Comparison of ENCODE assay signal across 28 cellular contexts in the genomic region with DNA sequence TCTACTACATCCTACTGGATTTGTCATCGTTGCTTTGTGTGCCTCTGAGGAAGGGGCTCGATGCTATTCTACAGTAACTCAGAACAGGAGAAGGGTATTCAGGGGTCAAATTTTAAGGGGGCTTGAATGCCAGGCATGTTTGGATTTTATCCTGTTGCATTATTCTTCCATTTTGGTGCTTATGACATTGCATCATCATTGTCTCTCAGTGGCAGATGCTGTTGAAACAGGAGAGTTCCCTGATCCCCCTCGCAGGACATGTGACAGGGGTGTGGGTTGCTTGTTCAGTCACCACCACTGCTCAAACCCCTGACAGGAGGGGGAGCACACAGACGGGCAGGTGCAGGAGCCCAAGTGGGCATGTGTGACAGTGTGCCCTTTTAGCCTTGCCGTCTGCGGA.
"Had no signal": no experiment of that assay in that cellular context is flagged by ENCODE, and none has a peak within 500 bp of the region (broad histone marks: within the 10 kb centered on the region; RNA-seq: fewer than 3 reads in every experiment).

No MANE protein-coding gene starts in this region.

- DNase-seq: activated CD4-positive, alpha-beta memory T cell treated with anti-CD3 and anti-CD28 coated beads, Interleukin-2, amount 10 ng/mL, durations not matched to agents 7 days and 5 days; activated CD4-positive, alpha-beta T cell treated with anti-CD3 and anti-CD28 coated beads for 36 hours; activated CD4-positive, alpha-beta T cell treated with anti-CD3 and anti-CD28 coated beads, Interleukin-2, amount 50 U/mL, for 1 hour; activated CD4-positive, CD25-positive, alpha-beta regulatory T cell; activated gamma-delta T cell; activated naive CD4-positive, alpha-beta T cell treated with anti-CD3 and anti-CD28 coated beads, Interleukin-2, amount 10 ng/mL, durations not matched to agents 7 days and 5 days; activated naive CD8-positive, alpha-beta T cell treated with anti-CD3 and anti-CD28 coated beads for 36 hours; activated T-cell treated with anti-CD3 and anti-CD28 coated beads for 4 hours; activated T-cell treated with anti-CD3 and anti-CD28 coated beads, Interleukin-2, amount 50 U/mL, for 48 hours; anterior cingulate cortex; caudate nucleus; colonic mucosa; NCI-H1092; NCI-H1417 treated with DMSO at 0.1 percent for 48 hours; NCI-H187; NCI-H2081; NCI-H446; NCI-H774; NK-92 treated with Interleukin-12 subunit alpha and Interleukin-12 subunit beta, amount 100 ng/mL, for 24 hours; OCI-M1; RPMI8226; T-helper 1 cell had no signal

- H3K4me3 ChIP-seq: colonic mucosa, SK-N-MC had no signal

- H3K4me1 ChIP-seq: colonic mucosa had no signal

- H3K36me3 Mint-ChIP-seq: activated naive CD4-positive, alpha-beta T cell treated with anti-CD3 and anti-CD28 coated beads, Interleukin-2, amount 10 ng/mL, durations not matched to agents 7 days and 5 days; activated naive CD8-positive, alpha-beta T cell treated with anti-CD3 and anti-CD28 coated beads for 36 hours had no signal

- H3K27me3 Mint-ChIP-seq: activated naive CD4-positive, alpha-beta T cell treated with anti-CD3 and anti-CD28 coated beads, Interleukin-2, amount 10 ng/mL, durations not matched to agents 7 days and 5 days had no signal

- ATAC-seq: activated CD4-positive, alpha-beta T cell treated with anti-CD3 and anti-CD28 coated beads for 36 hours; activated T-helper 17 cell treated with anti-CD3 and anti-CD28 coated beads, Interleukin-2, amount 50 U/mL, for 72 hours; Panc1; Right ventricle myocardium inferior had no signal

- H3K27ac ChIP-seq: colonic mucosa, KMS-11, SK-N-MC, VCaP had no signal

- H3K4me2 ChIP-seq: KMS-11 had no signal

- H3K4me3 Mint-ChIP-seq: activated CD4-positive, alpha-beta memory T cell treated with anti-CD3 and anti-CD28 coated beads, Interleukin-2, amount 10 ng/mL, durations not matched to agents 7 days and 5 days; activated CD4-positive, alpha-beta T cell treated with anti-CD3 and anti-CD28 coated beads for 36 hours; activated naive CD4-positive, alpha-beta T cell treated with anti-CD3 and anti-CD28 coated beads, Interleukin-2, amount 10 ng/mL, durations not matched to agents 7 days and 5 days; activated naive CD8-positive, alpha-beta T cell treated with anti-CD3 and anti-CD28 coated beads for 36 hours; activated T-helper 17 cell treated with anti-CD3 and anti-CD28 coated beads, Interleukin-2, amount 50 U/mL, for 72 hours had no signal

- H3K27me3 ChIP-seq: colonic mucosa had no signal

- H3K9ac ChIP-seq: KMS-11 had no signal

- H3K4me1 Mint-ChIP-seq: activated CD4-positive, alpha-beta memory T cell treated with anti-CD3 and anti-CD28 coated beads, Interleukin-2, amount 10 ng/mL, durations not matched to agents 7 days and 5 days; activated CD4-positive, alpha-beta T cell treated with anti-CD3 and anti-CD28 coated beads for 36 hours; activated naive CD4-positive, alpha-beta T cell treated with anti-CD3 and anti-CD28 coated beads, Interleukin-2, amount 10 ng/mL, durations not matched to agents 7 days and 5 days; activated naive CD8-positive, alpha-beta T cell treated with anti-CD3 and anti-CD28 coated beads for 36 hours; activated T-helper 17 cell treated with anti-CD3 and anti-CD28 coated beads, Interleukin-2, amount 50 U/mL, for 72 hours had no signal

- H3K27ac Mint-ChIP-seq: activated CD4-positive, alpha-beta memory T cell treated with anti-CD3 and anti-CD28 coated beads, Interleukin-2, amount 10 ng/mL, durations not matched to agents 7 days and 5 days; activated CD4-positive, alpha-beta T cell treated with anti-CD3 and anti-CD28 coated beads for 36 hours; activated naive CD4-positive, alpha-beta T cell treated with anti-CD3 and anti-CD28 coated beads, Interleukin-2, amount 10 ng/mL, durations not matched to agents 7 days and 5 days; activated naive CD8-positive, alpha-beta T cell treated with anti-CD3 and anti-CD28 coated beads for 36 hours; activated T-helper 17 cell treated with anti-CD3 and anti-CD28 coated beads, Interleukin-2, amount 50 U/mL, for 72 hours had no signal

- H3K36me3 ChIP-seq: colonic mucosa had no signal

- H3K9me3 Mint-ChIP-seq: activated CD4-positive, alpha-beta memory T cell treated with anti-CD3 and anti-CD28 coated beads, Interleukin-2, amount 10 ng/mL, durations not matched to agents 7 days and 5 days; activated naive CD4-positive, alpha-beta T cell treated with anti-CD3 and anti-CD28 coated beads, Interleukin-2, amount 10 ng/mL, durations not matched to agents 7 days and 5 days; activated naive CD8-positive, alpha-beta T cell treated with anti-CD3 and anti-CD28 coated beads for 36 hours; activated T-helper 17 cell treated with anti-CD3 and anti-CD28 coated beads, Interleukin-2, amount 50 U/mL, for 72 hours had no signal

- H3K9me3 ChIP-seq: colonic mucosa had no signal
